1 cellular context compared by ENCODE assay signal in the genomic region with DNA sequence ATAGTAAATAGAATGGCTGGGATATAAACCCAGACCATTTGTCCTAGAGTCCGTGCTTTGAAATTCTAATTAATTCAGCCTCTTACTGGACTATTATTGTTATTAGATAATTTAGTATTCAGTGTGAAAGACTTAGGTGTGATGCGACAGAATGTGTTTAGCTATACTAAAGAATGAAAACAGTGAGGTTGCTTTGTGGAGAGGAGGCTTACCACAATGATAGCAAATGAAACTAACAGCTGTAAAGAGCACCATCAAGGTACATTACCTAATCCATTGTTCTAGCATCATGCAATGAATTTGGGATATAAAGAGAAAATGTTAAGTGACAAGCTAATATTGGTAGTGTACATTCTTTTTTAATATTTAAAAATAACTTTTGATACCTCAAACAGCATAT.
TF ChIP-seq lines count a peak whose summit lies in the region.

No MANE protein-coding gene starts in this region.

TF ChIP-seq in HepG2, 621 proteins besides CTCF, POLR2A, EP300 and RAD21 (continued from another document):
- no peak for TF ChIP-seq BRD4 (CRISPR knock-in tag; IDR thresholded peaks at IDR 0.05)
- no peak for TF ChIP-seq ZNF510 (CRISPR knock-in tag; IDR thresholded peaks at IDR 0.05; ENCODE audit: low read depth)
